27 cellular contexts compared by ENCODE assay signal in genomic region chr19:1227313-1227626, GRCh38. TPM values are rescaled to one million over a fixed set of nuclear protein-coding genes. Genes with fewer than 3 reads are reported as not detected.
"Had no signal": no experiment of that assay in that cellular context is flagged by ENCODE, and none has a peak within 500 bp of the region (broad histone marks: within the 10 kb centered on the region; RNA-seq: fewer than 3 reads in every experiment).

No MANE protein-coding gene starts in this region.

- DNase-seq: dermis blood vessel endothelial cell; effector memory CD4-positive, alpha-beta T cell; foreskin keratinocyte; heart right ventricle; hippocampal formation; left cardiac atrium; left lung; mesenchymal stem cell; naive B cell; sigmoid colon; stimulated activated CD4-positive, alpha-beta T cell treated with anti-CD3 and anti-CD28 coated beads, Interleukin-2, amount 100 ng/mL, for 24 hours; stimulated activated CD4-positive, alpha-beta T cell treated with anti-CD3 and anti-CD28 coated beads, Interleukin-4, amount 100 ng/mL, for 4 hours; stimulated activated naive CD8-positive, alpha-beta T cell treated with anti-CD3 and anti-CD28 coated beads, Interleukin-15, Interleukin-2, amounts not matched to agents 100 U/mL and 50 U/mL, for 24 hours; transverse colon; upper lobe of right lung; uterus had no signal

- ATAC-seq: foreskin keratinocyte; gastroesophageal sphincter; heart right ventricle; left cardiac atrium; left lung; natural killer cell treated with Interleukin-12 subunit alpha and Interleukin-12 subunit beta and Interleukin-15 and Interleukin-18, amount 100 ng/mL, for 72 hours; stimulated activated memory B cell treated with anti-CD40 and anti-IgM and Interleukin-4, amounts not matched to agents 10 μg/mL and 1 μg/mL and 100 μg/mL, for 72 hours; stimulated activated naive CD8-positive, alpha-beta T cell treated with anti-CD3 and anti-CD28 coated beads, Interleukin-15, Interleukin-2, amounts not matched to agents 100 U/mL and 50 U/mL, for 24 hours; upper lobe of right lung had no signal

- H3K27me3 Mint-ChIP-seq: naive B cell; natural killer cell treated with Interleukin-12 subunit alpha and Interleukin-12 subunit beta and Interleukin-15 and Interleukin-18, amount 100 ng/mL, for 72 hours; stimulated activated memory B cell treated with anti-CD40 and anti-IgM and Interleukin-4, amounts not matched to agents 10 μg/mL and 1 μg/mL and 100 μg/mL, for 72 hours had no signal

- H3K27ac ChIP-seq: coronary artery, esophagus muscularis mucosa, foreskin keratinocyte, gastroesophageal sphincter, heart right ventricle, left lung, prostate gland, right atrium auricular region, sigmoid colon, transverse colon, upper lobe of right lung, uterus had no signal

- H3K4me3 ChIP-seq: coronary artery, esophagus muscularis mucosa, gastroesophageal sphincter, heart right ventricle, left lung, mucosa of descending colon, prostate gland, right atrium auricular region, sigmoid colon, transverse colon, upper lobe of right lung, uterus had no signal

- H3K4me1 ChIP-seq: foreskin keratinocyte, prostate gland had no signal

- H3K36me3 Mint-ChIP-seq: naive B cell; natural killer cell treated with Interleukin-12 subunit alpha and Interleukin-12 subunit beta and Interleukin-15 and Interleukin-18, amount 100 ng/mL, for 72 hours had no signal

- H3K4me3 Mint-ChIP-seq: mesothelial cell of epicardium; naive B cell; natural killer cell treated with Interleukin-12 subunit alpha and Interleukin-12 subunit beta and Interleukin-15 and Interleukin-18, amount 100 ng/mL, for 72 hours; neural crest cell; stimulated activated memory B cell treated with anti-CD40 and anti-IgM and Interleukin-4, amounts not matched to agents 10 μg/mL and 1 μg/mL and 100 μg/mL, for 72 hours had no signal

- H3K9me3 Mint-ChIP-seq: mesothelial cell of epicardium; naive B cell; natural killer cell treated with Interleukin-12 subunit alpha and Interleukin-12 subunit beta and Interleukin-15 and Interleukin-18, amount 100 ng/mL, for 72 hours; neural crest cell; stimulated activated memory B cell treated with anti-CD40 and anti-IgM and Interleukin-4, amounts not matched to agents 10 μg/mL and 1 μg/mL and 100 μg/mL, for 72 hours had no signal

- H3K27ac Mint-ChIP-seq: mesothelial cell of epicardium; natural killer cell treated with Interleukin-12 subunit alpha and Interleukin-12 subunit beta and Interleukin-15 and Interleukin-18, amount 100 ng/mL, for 72 hours; stimulated activated memory B cell treated with anti-CD40 and anti-IgM and Interleukin-4, amounts not matched to agents 10 μg/mL and 1 μg/mL and 100 μg/mL, for 72 hours had no signal

- H3K4me1 Mint-ChIP-seq: naive B cell; stimulated activated memory B cell treated with anti-CD40 and anti-IgM and Interleukin-4, amounts not matched to agents 10 μg/mL and 1 μg/mL and 100 μg/mL, for 72 hours had no signal

- H3K9me3 ChIP-seq: esophagus muscularis mucosa, gastroesophageal sphincter, heart right ventricle, left lung, mucosa of descending colon, prostate gland, right atrium auricular region, sigmoid colon, transverse colon, upper lobe of right lung, uterus had no signal

- H3K36me3 ChIP-seq: uterus had no signal

- H3K27me3 ChIP-seq: esophagus muscularis mucosa, foreskin keratinocyte, gastroesophageal sphincter, heart right ventricle, left lung, right atrium auricular region, sigmoid colon, transverse colon, upper lobe of right lung, uterus had no signal

RNA-seq across cellular contexts. Expression of gene CBARP, which starts 10.5 kb away (rescaled TPM):
- total RNA-seq: skeletal muscle tissue had no signal
